ENCODE assay signal across 14 cellular contexts in genomic region chrX:103330601-103331397, GRCh38. TPM values are rescaled to one million over a fixed set of nuclear protein-coding genes. Genes with fewer than 3 reads are reported as not detected.
DNase-seq lines count a peak whose midpoint lies in the region; ATAC-seq, FAIRE-seq and TF ChIP-seq lines count a peak whose summit lies in the region.
"Had no signal": no experiment of that assay in that cellular context is flagged by ENCODE, and none has a peak within 500 bp of the region (broad histone marks: within the 10 kb centered on the region; RNA-seq: fewer than 3 reads in every experiment).

No MANE protein-coding gene starts in this region.

- H3K9me3 ChIP-seq in kidney (ENCODE audit: control insufficient read depth in 1 of 2, low read length in 2 of 2) (no peaks in the 10 kb centered on the region), smooth muscle cell (replicated peaks; ENCODE audit: low read depth) (no peaks in the 10 kb centered on the region)

- no peaks in the 10 kb centered on the region for H3K79me2 ChIP-seq in smooth muscle cell (ENCODE audit: low read depth)

- H4K20me1 ChIP-seq in smooth muscle cell (ENCODE audit: low read depth) = no peaks in the 10 kb centered on the region

- H3K27ac ChIP-seq in kidney (ENCODE audit: low read depth in 2 of 2, low read length in 2 of 2) (no peak overlapping the region), smooth muscle cell (ENCODE audit: low read depth) (no peak overlapping the region)
- H3K27ac ChIP-seq: skin epidermis had no signal

- H3K4me1 ChIP-seq in kidney (ENCODE audit: control insufficient read depth in 1 of 2, insufficient read depth in 1 of 2, low read depth in 1 of 2, low read length in 2 of 2) (no peaks in the 10 kb centered on the region), smooth muscle cell (ENCODE audit: low read depth) (peaks cover 7% of the 10 kb centered on the region)

- H3K27me3 ChIP-seq in smooth muscle cell (ENCODE audit: low read depth) = no peaks in the 10 kb centered on the region

- H2AFZ ChIP-seq in smooth muscle cell (ENCODE audit: low read depth) = peak overlapping the region; percentile 81

- H3K9ac ChIP-seq in kidney (ENCODE audit: low read length in 2 of 2) = no peak overlapping the region
- no peak overlapping the region for H3K9ac ChIP-seq in smooth muscle cell (ENCODE audit: low read depth)

- intact Hi-C loops in kidney (cut with DNase I) = no loop called here
- intact Hi-C loops in posterior vena cava (cut with DNase I) = no loop called here

- no peaks in the 10 kb centered on the region for H3F3A ChIP-seq in smooth muscle cell (ENCODE audit: low read depth)

- peak overlapping the region; percentile 81 for H3K4me2 ChIP-seq in smooth muscle cell

- TF ChIP-seq CTCF in HFF-Myc (IDR thresholded peaks at IDR 0.05; ENCODE audit: low read depth, low read length, missing control alignments) = no peak
- no peak for TF ChIP-seq CTCF in choroid plexus epithelial cell (conservative IDR thresholded peaks at IDR 0.05; ENCODE audit: low read depth, low read length)
- no peak for TF ChIP-seq CTCF in kidney (IDR thresholded peaks at IDR 0.05; ENCODE audit: borderline replicate concordance, extremely low read depth, insufficient read depth)
- no peak for TF ChIP-seq CTCF in smooth muscle cell (IDR thresholded peaks at IDR 0.05; ENCODE audit: borderline replicate concordance, insufficient read depth, poor library complexity, severe bottlenecking)

- 41% methylated on average over 23 of the region's 23 CpGs for WGBS in smooth muscle cell (ENCODE audit: low lambda C conversion rate)

- DNase-seq in HFF-Myc (ENCODE audit: extremely low read depth, low read depth) (no peak), choroid plexus epithelial cell (ENCODE audit: low read depth) (peak; percentile 17), kidney (no peak), smooth muscle cell (lab: John Stamatoyannopoulos, UW; ENCODE audit: unreplicated experiment) (no peak), posterior vena cava (ENCODE audit: low spot score) (no peak), frontal cortex (ENCODE audit: low spot score in 2 of 2) (no peak)
- DNase-seq in activated CD4-positive, alpha-beta T cell treated with anti-CD3 and anti-CD28 coated beads for 4 hours = no peak
- DNase-seq: activated T-cell treated with anti-CD3 and anti-CD28 coated beads, Interleukin-2, amount 50 U/mL, for 24 hours; GDM1; NCI-H187 had no signal

- H3K36me3 ChIP-seq in kidney (ENCODE audit: control insufficient read depth in 1 of 2, insufficient read depth in 2 of 2, low read length in 2 of 2) (no peaks in the 10 kb centered on the region), smooth muscle cell (ENCODE audit: low read depth) (no peaks in the 10 kb centered on the region)

- H3K4me3 ChIP-seq in HFF-Myc (replicated peaks; ENCODE audit: low read depth, low read length) (peak overlapping the region; percentile 31), choroid plexus epithelial cell (ENCODE audit: low read depth, low read length) (peak overlapping the region; percentile 57), kidney (ENCODE audit: low read length in 2 of 2) (peak overlapping the region; percentile 24 to 47), smooth muscle cell (peak overlapping the region; percentile 41)
- H3K4me3 ChIP-seq: skin epidermis had no signal

- no peak for FAIRE-seq in kidney (lab: Jason Lieb, UNC)
- FAIRE-seq in frontal cortex (lab: Jason Lieb, UNC) = no peak

- ATAC-seq in GM21529 (IDR thresholded peaks at IDR 0.05; ENCODE audit: unreplicated experiment) = no peak

RNA-seq across cellular contexts. Expression of gene TCEAL7, which starts 0.8 kb away (rescaled TPM):
- 2.6 TPM for total RNA-seq in kidney
- polyA plus RNA-seq in kidney (ENCODE audit: insufficient read depth, low read depth, low replicate concordance) = 7.7 TPM
- total RNA-seq in smooth muscle cell = 19.7 and 32.1 TPM in 2 replicates
- polyA plus RNA-seq in smooth muscle cell = 13.8 and 21.4 TPM in 2 replicates
- total RNA-seq in posterior vena cava = 10 to 100 TPM in 1 of 2 donors, 1 to 10 TPM in 1; 7.5 to 11.6 TPM
- total RNA-seq in frontal cortex = 107 TPM
- total RNA-seq: T-helper 1 cell treated with Interleukin-12 subunit alpha and Interleukin-12 subunit beta and Interleukin-4 antibody, amounts not matched to agents 30 ng/mL and 1 ng/mL, for 36 hours had no signal

RNA-seq across cellular contexts. Expression of gene BEX2, which starts 20.0 kb away (rescaled TPM):
- total RNA-seq in kidney (34.7 TPM), smooth muscle cell (4.7 and 6.6 TPM in 2 replicates), posterior vena cava (under 1 TPM in 1 of 2 donors, not detected in 1; 0.57 TPM), frontal cortex (110 TPM)
- polyA plus RNA-seq in kidney (ENCODE audit: insufficient read depth, low read depth, low replicate concordance) (130 TPM), smooth muscle cell (3.6 and 6.3 TPM in 2 replicates)

RNA-seq across cellular contexts. Expression of gene TCEAL9, which starts 25.5 kb away (rescaled TPM):
- 40.8 TPM for total RNA-seq in kidney
- 141 TPM for polyA plus RNA-seq in kidney (ENCODE audit: insufficient read depth, low read depth, low replicate concordance)
- total RNA-seq in smooth muscle cell = 255 and 302 TPM in 2 replicates
- 232 and 267 TPM in 2 replicates for polyA plus RNA-seq in smooth muscle cell
- 10 to 100 TPM; 45.8 to 54.6 TPM for total RNA-seq in posterior vena cava
- 27.7 TPM for total RNA-seq in frontal cortex

RNA-seq across cellular contexts. Expression of gene BEX3, which starts 45.5 kb away (rescaled TPM):
- total RNA-seq in kidney = 131 TPM
- polyA plus RNA-seq in kidney (ENCODE audit: insufficient read depth, low read depth, low replicate concordance) = 458 TPM
- total RNA-seq in smooth muscle cell = 234 and 259 TPM in 2 replicates
- polyA plus RNA-seq in smooth muscle cell = 445 and 554 TPM in 2 replicates
- 10 to 100 TPM; 45.2 to 85.3 TPM for total RNA-seq in posterior vena cava
- total RNA-seq in frontal cortex = 179 TPM

RNA-seq across cellular contexts. Expression of gene TCEAL5, which starts 54.2 kb away (rescaled TPM):
- total RNA-seq in kidney (0.28 TPM), smooth muscle cell (not detected in 2 replicates), posterior vena cava (under 1 TPM; 0.33 to 0.46 TPM), frontal cortex (6.9 TPM)
- polyA plus RNA-seq in kidney (ENCODE audit: insufficient read depth, low read depth, low replicate concordance) (2.6 TPM), smooth muscle cell (not detected in 2 replicates)
- total RNA-seq: subcutaneous adipose tissue; T-helper 1 cell treated with Interleukin-12 subunit alpha and Interleukin-12 subunit beta and Interleukin-4 antibody, amounts not matched to agents 30 ng/mL and 1 ng/mL, for 36 hours had no signal
